ENCODE assay signal across 20 cellular contexts in the genomic region with DNA sequence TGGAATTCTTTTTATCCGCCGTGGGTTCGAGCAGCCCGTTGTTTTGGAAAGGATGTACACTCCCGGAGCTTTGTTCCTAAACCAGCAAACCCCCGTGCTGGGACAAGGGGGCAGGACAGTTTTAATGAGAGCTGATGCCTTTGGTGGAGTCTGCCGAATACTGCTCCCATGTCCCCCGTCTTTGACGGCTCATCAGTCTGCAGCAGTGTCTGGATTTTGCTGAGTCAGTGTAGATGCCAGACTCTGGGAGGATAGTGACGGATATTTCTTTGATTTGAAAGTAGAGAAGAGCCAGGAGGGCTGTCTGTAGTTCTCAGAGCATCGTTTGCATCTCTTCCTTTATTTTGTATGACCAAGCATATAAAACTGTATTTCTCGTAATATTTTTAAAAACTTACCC.
"Had no signal": no experiment of that assay in that cellular context is flagged by ENCODE, and none has a peak within 500 bp of the region (broad histone marks: within the 10 kb centered on the region; RNA-seq: fewer than 3 reads in every experiment).

No MANE protein-coding gene starts in this region.

- H3K27ac ChIP-seq: hepatocyte, tibial artery, upper lobe of left lung, uterus had no signal

- H3K4me1 ChIP-seq: tibial artery, uterus had no signal

- H3K9me3 Mint-ChIP-seq: nephron; stimulated activated memory B cell treated with anti-CD40 and anti-IgM and Interleukin-4, amounts not matched to agents 10 μg/mL and 1 μg/mL and 100 μg/mL, for 72 hours; stimulated activated naive CD8-positive, alpha-beta T cell treated with anti-CD3 and anti-CD28 coated beads, Interleukin-15, Interleukin-2, amounts not matched to agents 100 ng/mL and 50 ng/mL, for 24 hours had no signal

- H3K27me3 ChIP-seq: hepatocyte, right atrium auricular region, tibial artery, upper lobe of left lung, uterus had no signal

- H3K4me2 ChIP-seq: hepatocyte, smooth muscle cell had no signal

- H3K36me3 Mint-ChIP-seq: naive B cell; stimulated activated memory B cell treated with anti-CD40 and anti-IgM and Interleukin-4, amounts not matched to agents 10 μg/mL and 1 μg/mL and 100 μg/mL, for 72 hours had no signal

- DNase-seq: cortex of kidney; effector memory CD4-positive, alpha-beta T cell; kidney; left cardiac atrium; left ventricle myocardium superior; mesendoderm; naive B cell; stimulated activated CD4-positive, alpha-beta T cell treated with anti-CD3 and anti-CD28 coated beads, Interleukin-4, amount 100 ng/mL, for 1 hour; stimulated activated CD8-positive, alpha-beta memory T cell treated with anti-CD3 and anti-CD28 coated beads, Interleukin-4, amount 100 ng/mL, for 48 hours; tibial artery; upper lobe of left lung; uterus had no signal

- H3K4me3 ChIP-seq: hepatocyte, lung, right atrium auricular region, smooth muscle cell, tibial artery, upper lobe of left lung, uterus had no signal

- H3K36me3 ChIP-seq: uterus had no signal

- H2AFZ ChIP-seq: hepatocyte had no signal

- H3K4me3 Mint-ChIP-seq: naive B cell; nephron; stimulated activated memory B cell treated with anti-CD40 and anti-IgM and Interleukin-4, amounts not matched to agents 10 μg/mL and 1 μg/mL and 100 μg/mL, for 72 hours; stimulated activated naive CD8-positive, alpha-beta T cell treated with anti-CD3 and anti-CD28 coated beads, Interleukin-15, Interleukin-2, amounts not matched to agents 100 ng/mL and 50 ng/mL, for 24 hours had no signal

- ATAC-seq: esophagus mucosa; left cardiac atrium; left ventricle myocardium superior; stimulated activated memory B cell treated with anti-CD40 and anti-IgM and Interleukin-4, amounts not matched to agents 10 μg/mL and 1 μg/mL and 100 μg/mL, for 72 hours had no signal

- H3K9me3 ChIP-seq: right atrium auricular region, tibial artery, upper lobe of left lung, uterus had no signal

- H3K4me1 Mint-ChIP-seq: naive B cell; stimulated activated memory B cell treated with anti-CD40 and anti-IgM and Interleukin-4, amounts not matched to agents 10 μg/mL and 1 μg/mL and 100 μg/mL, for 72 hours had no signal

- H3K27ac Mint-ChIP-seq: naive B cell; nephron; stimulated activated memory B cell treated with anti-CD40 and anti-IgM and Interleukin-4, amounts not matched to agents 10 μg/mL and 1 μg/mL and 100 μg/mL, for 72 hours; stimulated activated naive CD8-positive, alpha-beta T cell treated with anti-CD3 and anti-CD28 coated beads, Interleukin-15, Interleukin-2, amounts not matched to agents 100 ng/mL and 50 ng/mL, for 24 hours had no signal
